In the genomic region with DNA sequence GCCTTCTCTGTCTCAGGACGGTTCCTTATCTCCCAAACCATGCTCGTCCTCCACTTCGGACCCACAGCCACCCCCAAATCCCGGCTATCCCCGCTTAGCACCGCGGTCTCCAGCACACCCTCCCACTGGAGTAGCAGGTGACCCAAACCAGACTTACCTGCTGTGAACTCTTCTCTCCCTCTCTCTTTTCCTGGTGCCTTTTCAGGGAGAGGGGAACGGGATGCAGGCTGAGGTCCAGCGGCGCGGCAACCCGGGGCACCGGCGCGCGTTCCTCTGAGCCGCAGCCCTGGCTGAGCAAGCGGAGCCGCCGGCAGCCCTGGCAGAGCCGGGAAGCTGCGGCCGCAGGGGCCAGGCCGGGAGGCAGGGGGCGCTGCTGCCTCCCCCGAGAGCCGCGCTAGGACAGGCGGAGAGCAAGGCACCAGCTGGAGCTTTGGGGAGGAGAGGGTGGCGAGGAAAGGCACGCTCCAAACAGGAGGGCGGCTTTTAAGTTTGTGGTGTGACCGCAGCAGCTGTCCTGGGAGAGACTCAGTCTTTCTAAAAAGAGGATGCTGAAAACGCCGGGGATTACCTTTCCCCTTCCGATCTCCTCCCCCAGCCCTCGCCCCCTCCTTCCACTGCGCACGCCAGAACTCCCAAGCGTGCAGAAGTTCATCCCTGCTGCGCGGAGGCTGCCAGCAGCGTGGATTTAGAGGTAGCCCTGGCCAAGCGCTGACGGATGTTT, we compare ENCODE assay signal across 1 cellular context.
TF ChIP-seq lines count a peak whose summit lies in the region.

A gene (minus strand): TSS at position 536 of the 721 bp plus-strand sequence. CDS start 65,165 bp downstream, outside the sequence.

TF ChIP-seq in HepG2, 621 proteins besides CTCF, POLR2A, EP300 and RAD21 (continued from another document):
- TF ChIP-seq, protein P1, sequence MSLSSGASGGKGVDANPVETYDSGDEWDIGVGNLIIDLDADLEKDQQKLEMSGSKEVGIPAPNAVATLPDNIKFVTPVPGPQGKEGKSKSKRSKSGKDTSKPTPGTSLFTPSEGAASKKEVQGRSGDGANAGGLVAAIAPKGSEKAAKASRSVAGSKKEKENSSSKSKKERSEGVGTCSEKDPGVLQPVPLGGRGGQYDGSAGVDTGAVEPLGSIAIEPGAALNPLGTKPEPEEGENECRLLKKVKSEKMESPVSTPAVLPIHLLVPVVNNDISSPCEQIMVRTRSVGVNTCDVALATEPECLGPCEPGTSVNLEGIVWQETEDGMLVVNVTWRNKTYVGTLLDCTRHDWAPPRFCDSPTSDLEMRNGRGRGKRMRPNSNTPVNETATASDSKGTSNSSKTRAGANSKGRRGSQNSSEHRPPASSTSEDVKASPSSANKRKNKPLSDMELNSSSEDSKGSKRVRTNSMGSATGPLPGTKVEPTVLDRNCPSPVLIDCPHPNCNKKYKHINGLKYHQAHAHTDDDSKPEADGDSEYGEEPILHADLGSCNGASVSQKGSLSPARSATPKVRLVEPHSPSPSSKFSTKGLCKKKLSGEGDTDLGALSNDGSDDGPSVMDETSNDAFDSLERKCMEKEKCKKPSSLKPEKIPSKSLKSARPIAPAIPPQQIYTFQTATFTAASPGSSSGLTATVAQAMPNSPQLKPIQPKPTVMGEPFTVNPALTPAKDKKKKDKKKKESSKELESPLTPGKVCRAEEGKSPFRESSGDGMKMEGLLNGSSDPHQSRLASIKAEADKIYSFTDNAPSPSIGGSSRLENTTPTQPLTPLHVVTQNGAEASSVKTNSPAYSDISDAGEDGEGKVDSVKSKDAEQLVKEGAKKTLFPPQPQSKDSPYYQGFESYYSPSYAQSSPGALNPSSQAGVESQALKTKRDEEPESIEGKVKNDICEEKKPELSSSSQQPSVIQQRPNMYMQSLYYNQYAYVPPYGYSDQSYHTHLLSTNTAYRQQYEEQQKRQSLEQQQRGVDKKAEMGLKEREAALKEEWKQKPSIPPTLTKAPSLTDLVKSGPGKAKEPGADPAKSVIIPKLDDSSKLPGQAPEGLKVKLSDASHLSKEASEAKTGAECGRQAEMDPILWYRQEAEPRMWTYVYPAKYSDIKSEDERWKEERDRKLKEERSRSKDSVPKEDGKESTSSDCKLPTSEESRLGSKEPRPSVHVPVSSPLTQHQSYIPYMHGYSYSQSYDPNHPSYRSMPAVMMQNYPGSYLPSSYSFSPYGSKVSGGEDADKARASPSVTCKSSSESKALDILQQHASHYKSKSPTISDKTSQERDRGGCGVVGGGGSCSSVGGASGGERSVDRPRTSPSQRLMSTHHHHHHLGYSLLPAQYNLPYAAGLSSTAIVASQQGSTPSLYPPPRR (CRISPR knock-in tag; IDR thresholded peaks at IDR 0.05; ENCODE audit: borderline replicate concordance) = no peak
- TF ChIP-seq EHMT2 (IDR thresholded peaks at IDR 0.05; ENCODE audit: borderline replicate concordance, low read depth, low read length) (no peak), JUN (CRISPR knock-in tag; IDR thresholded peaks at IDR 0.05) (no peak), ZFY (CRISPR knock-in tag; IDR thresholded peaks at IDR 0.05) (no peak), ZNF557 (CRISPR knock-in tag; IDR thresholded peaks at IDR 0.05) (no peak), CBX1 (IDR thresholded peaks at IDR 0.05; ENCODE audit: low read depth) (peak; percentile 55), ZFAT (CRISPR knock-in tag; conservative IDR thresholded peaks at IDR 0.05) (no peak), REPIN1 (CRISPR knock-in tag; IDR thresholded peaks at IDR 0.05; ENCODE audit: borderline replicate concordance, low read depth) (0 out of 2 replicates have a peak, but pooled peaks have one; percentile 2)
TF ChIP-seq in HepG2: peak in this region for 27.
